In the genomic region with DNA sequence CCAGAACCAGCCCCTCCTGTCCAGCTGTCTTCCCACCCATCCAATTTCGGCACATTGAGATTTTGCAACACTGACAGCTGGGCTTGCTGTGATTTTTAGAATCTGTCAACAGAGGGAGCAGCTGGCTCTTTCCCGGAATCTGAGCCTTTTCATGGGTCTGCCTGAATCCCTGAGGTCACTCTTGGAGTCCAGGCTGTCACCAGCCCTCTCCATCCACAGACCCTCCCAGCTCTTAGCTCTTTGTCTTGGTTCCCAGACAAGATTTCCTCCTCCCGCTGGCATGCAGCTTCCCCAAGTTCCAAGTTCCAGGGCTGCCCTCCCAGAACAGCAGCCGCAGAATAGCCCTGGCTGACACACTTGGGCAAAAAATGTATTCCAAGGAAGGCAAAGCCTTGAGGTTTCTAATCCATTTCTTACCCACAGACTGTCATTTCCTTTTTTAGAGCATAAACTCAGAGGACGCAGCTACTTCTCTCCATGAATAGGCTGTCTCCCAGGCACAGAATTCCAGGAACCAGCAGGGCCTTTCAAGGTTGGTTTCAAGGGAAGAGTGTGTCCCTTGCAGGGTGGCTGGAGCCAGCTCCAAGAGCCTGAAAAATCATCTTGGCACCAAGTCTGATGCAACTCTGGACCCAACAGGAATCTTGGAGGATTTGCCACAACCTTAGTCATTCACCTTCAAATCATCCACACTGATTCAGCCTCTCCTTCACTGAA, we compare ENCODE assay signal across 9 cellular contexts. TPM values are rescaled to one million over a fixed set of nuclear protein-coding genes. Genes with fewer than 3 reads are reported as not detected.
DNase-seq lines count a peak whose midpoint lies in the region; ATAC-seq and TF ChIP-seq lines count a peak whose summit lies in the region.
"Had no signal": no experiment of that assay in that cellular context is flagged by ENCODE, and none has a peak within 500 bp of the region (broad histone marks: within the 10 kb centered on the region; RNA-seq: fewer than 3 reads in every experiment).

No MANE protein-coding gene starts in this region.

- CTCF ChIA-PET in HEK293T (lab: Yijun Ruan, JAX) = interaction anchor here (2.4 kb wide), 1 partner anchor 22 kb away, joined by 5 read pairs; no protein-coding TSS in a partner anchor

- POLR2A ChIA-PET in HEK293T (lab: Yijun Ruan, JAX) = no interaction called here

- 3 to 21% (median 14%) methylated on average over 5 of the region's 5 CpGs for WGBS in adrenal gland, 4 donors

- peak overlapping the region in 4 of 5 donors; percentile 51 to 84 (median 70) for H3K27ac ChIP-seq in adrenal gland
- no peak overlapping the region for H3K27ac ChIP-seq in substantia nigra (ENCODE audit: low read depth, low read length, poor library complexity, severe bottlenecking)

- DNase-seq in HEK293T (ENCODE audit: extremely low spot score) (peak; percentile 72), adrenal gland (peak in 6 of 7 donors; percentile 65 to 77 (median 72)), hepatic stellate cell (ENCODE audit: low spot score) (peak; percentile 70), substantia nigra (lab: John Stamatoyannopoulos, UW) (peak in 34 of 49 donors; percentile 7 to 85 (median 34)), CD1c-positive myeloid dendritic cell (ENCODE audit: extremely low spot score) (no peak)

- intact Hi-C loops in adrenal gland (cut with DNase I) = no loop called here

- no peaks in the 10 kb centered on the region for H3K27me3 ChIP-seq in adrenal gland

- peaks cover 4 to 10% of the 10 kb centered on the region in 2 donors for H3K4me1 ChIP-seq in adrenal gland (replicated peaks in 1 of 2)

- no peaks in the 10 kb centered on the region for H3K9me3 ChIP-seq in adrenal gland (replicated peaks in 1 of 3)

- TF ChIP-seq CTCF in adrenal gland (IDR thresholded peaks at IDR 0.05) = peak in 5 of 6 experiments; percentile 22 to 45 (median 38)

- no peak for ATAC-seq in GM19035 (IDR thresholded peaks at IDR 0.05; ENCODE audit: unreplicated experiment)
- no peak for ATAC-seq in GM21723 (IDR thresholded peaks at IDR 0.05; ENCODE audit: unreplicated experiment)

- no peak overlapping the region for H3K4me3 ChIP-seq in adrenal gland

- no peaks in the 10 kb centered on the region for H3K36me3 ChIP-seq in adrenal gland (replicated peaks in 1 of 2)

- no peak for TF ChIP-seq POLR2A in adrenal gland (IDR thresholded peaks at IDR 0.05)

TF ChIP-seq in HEK293T, 16 proteins besides CTCF, POLR2A, EP300 and RAD21:
- TF ChIP-seq SP1 (IDR thresholded peaks at IDR 0.05) = no peak
- TF ChIP-seq, protein P1, sequence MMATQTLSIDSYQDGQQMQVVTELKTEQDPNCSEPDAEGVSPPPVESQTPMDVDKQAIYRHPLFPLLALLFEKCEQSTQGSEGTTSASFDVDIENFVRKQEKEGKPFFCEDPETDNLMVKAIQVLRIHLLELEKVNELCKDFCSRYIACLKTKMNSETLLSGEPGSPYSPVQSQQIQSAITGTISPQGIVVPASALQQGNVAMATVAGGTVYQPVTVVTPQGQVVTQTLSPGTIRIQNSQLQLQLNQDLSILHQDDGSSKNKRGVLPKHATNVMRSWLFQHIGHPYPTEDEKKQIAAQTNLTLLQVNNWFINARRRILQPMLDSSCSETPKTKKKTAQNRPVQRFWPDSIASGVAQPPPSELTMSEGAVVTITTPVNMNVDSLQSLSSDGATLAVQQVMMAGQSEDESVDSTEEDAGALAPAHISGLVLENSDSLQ (IDR thresholded peaks at IDR 0.05) = peak; percentile 33; the same call in 1 of the 2 replicates

RNA-seq across cellular contexts. Expression of a gene that starts 7.1 kb away (rescaled TPM):
- total RNA-seq in adrenal gland = 10 to 100 TPM in 2 of 8 donors, 1 to 10 TPM in 6; 2.2 to 20.9 (median 8.0) TPM
- 1 to 10 TPM; 2.5 to 6.8 (median 3.7) TPM for polyA plus RNA-seq in adrenal gland
- total RNA-seq: glomerular endothelial cell, subcutaneous adipose tissue had no signal

RNA-seq across cellular contexts. Expression of a gene that starts 25.4 kb away (rescaled TPM):
- total RNA-seq in adrenal gland = not detected
- polyA plus RNA-seq in adrenal gland = under 1 TPM in 2 of 3 donors, not detected in 1; 0.04 to 0.08 TPM
- total RNA-seq: glomerular endothelial cell, subcutaneous adipose tissue had no signal
